13 cellular contexts compared by ENCODE assay signal in genomic region chr17:4584835-4585187, GRCh38. TPM values are rescaled to one million over a fixed set of nuclear protein-coding genes. Genes with fewer than 3 reads are reported as not detected.
DNase-seq lines count a peak whose midpoint lies in the region; ATAC-seq and TF ChIP-seq lines count a peak whose summit lies in the region.
"Had no signal": no experiment of that assay in that cellular context is flagged by ENCODE, and none has a peak within 500 bp of the region (broad histone marks: within the 10 kb centered on the region; RNA-seq: fewer than 3 reads in every experiment).

No MANE protein-coding gene starts in this region.

- no peaks in the 10 kb centered on the region for H3K79me1 ChIP-seq in mesendoderm (ENCODE audit: low read length)

- DNase-seq in activated CD8-positive, alpha-beta T cell treated with anti-CD3 and anti-CD28 coated beads for 36 hours: no peak
- DNase-seq in activated CD8-positive, alpha-beta T cell treated with anti-CD3 and anti-CD28 coated beads, Interleukin-2, amount 10 ng/mL, durations not matched to agents 7 days and 5 days: no peak
- DNase-seq in colonic mucosa (no peak), mesendoderm (no peak), NCI-H1092 (lab: John Stamatoyannopoulos, UW) (no peak), cerebellar nuclear complex (lab: John Stamatoyannopoulos, UW) (no peak)
- DNase-seq: activated CD4-positive, alpha-beta memory T cell treated with anti-CD3 and anti-CD28 coated beads, Interleukin-2, amount 10 ng/mL, durations not matched to agents 7 days and 5 days; foreskin fibroblast; SHP77 treated with DMSO at 0.1 percent for 48 hours had no signal

- H3K4me1 ChIP-seq in colonic mucosa (peaks cover 3% of the 10 kb centered on the region), mesendoderm (ENCODE audit: control insufficient read depth, low read depth, low read length) (no peaks in the 10 kb centered on the region), subcutaneous abdominal adipose tissue (ENCODE audit: control insufficient read depth in 5 of 5, insufficient read depth in 5 of 5, low read length in 5 of 5) (peaks cover 0 to 16% (median 9%) of the 10 kb centered on the region in 5 donors)

- peaks cover 6% of the 10 kb centered on the region for H3K4me1 Mint-ChIP-seq in activated CD8-positive, alpha-beta T cell treated with anti-CD3 and anti-CD28 coated beads for 36 hours (ENCODE audit: low read depth)
- peaks cover 3% of the 10 kb centered on the region for H3K4me1 Mint-ChIP-seq in activated CD8-positive, alpha-beta T cell treated with anti-CD3 and anti-CD28 coated beads, Interleukin-2, amount 10 ng/mL, durations not matched to agents 7 days and 5 days (ENCODE audit: low read depth)

- no peak for ATAC-seq in activated CD8-positive, alpha-beta T cell treated with anti-CD3 and anti-CD28 coated beads for 36 hours
- no peak for ATAC-seq in activated CD8-positive, alpha-beta T cell treated with anti-CD3 and anti-CD28 coated beads, Interleukin-2, amount 10 ng/mL, durations not matched to agents 7 days and 5 days
- no peak for ATAC-seq in GM21390 (IDR thresholded peaks at IDR 0.05; ENCODE audit: unreplicated experiment)

- H3K27me3 Mint-ChIP-seq in activated CD8-positive, alpha-beta T cell treated with anti-CD3 and anti-CD28 coated beads for 36 hours: peaks cover 36% of the 10 kb centered on the region
- H3K27me3 Mint-ChIP-seq in activated CD8-positive, alpha-beta T cell treated with anti-CD3 and anti-CD28 coated beads, Interleukin-2, amount 10 ng/mL, durations not matched to agents 7 days and 5 days (ENCODE audit: low read depth): peaks cover 47% of the 10 kb centered on the region

- H4K5ac ChIP-seq in mesendoderm (ENCODE audit: low read length): no peak overlapping the region

- no peak overlapping the region for H2AK5ac ChIP-seq in mesendoderm (ENCODE audit: low read length)

- H3K9ac ChIP-seq in colonic mucosa (ENCODE audit: low read depth in 2 of 2, low read length in 2 of 2): peak overlapping the region in 1 of 2 donors; percentile 24
- no peak overlapping the region for H3K9ac ChIP-seq in mesendoderm (ENCODE audit: low read length)
- no peak overlapping the region for H3K9ac ChIP-seq in subcutaneous abdominal adipose tissue (ENCODE audit: low read length in 5 of 5)

- peak overlapping the region; percentile 51 for H3K4me2 ChIP-seq in mesendoderm (ENCODE audit: low read length)

- intact Hi-C loops in activated CD8-positive, alpha-beta T cell treated with anti-CD3 and anti-CD28 coated beads for 36 hours (cut with micrococcal nuclease): no loop called here
- intact Hi-C loops in colonic mucosa (cut with DNase I): no loop called here

- no peaks in the 10 kb centered on the region for H3K79me2 ChIP-seq in mesendoderm (ENCODE audit: control insufficient read depth, insufficient read depth, low read length)

- H3K4me3 Mint-ChIP-seq in activated CD8-positive, alpha-beta T cell treated with anti-CD3 and anti-CD28 coated beads for 36 hours: peak overlapping the region; percentile 40
- no peak overlapping the region for H3K4me3 Mint-ChIP-seq in activated CD8-positive, alpha-beta T cell treated with anti-CD3 and anti-CD28 coated beads, Interleukin-2, amount 10 ng/mL, durations not matched to agents 7 days and 5 days
- H3K4me3 Mint-ChIP-seq: activated CD4-positive, alpha-beta memory T cell treated with anti-CD3 and anti-CD28 coated beads, Interleukin-2, amount 10 ng/mL, durations not matched to agents 7 days and 5 days had no signal

- CTCF ChIA-PET in activated CD8-positive, alpha-beta T cell treated with anti-CD3 and anti-CD28 coated beads for 36 hours (lab: Charles Lee): interaction anchor here (1.7 kb wide), 1 partner anchor 18 kb away, joined by 6 read pairs; no protein-coding TSS in a partner anchor
- CTCF ChIA-PET in activated CD8-positive, alpha-beta T cell treated with anti-CD3 and anti-CD28 coated beads, Interleukin-2, amount 10 ng/mL, durations not matched to agents 7 days and 5 days (lab: Charles Lee): no interaction called here

- H3K36me3 ChIP-seq in colonic mucosa (no peaks in the 10 kb centered on the region), mesendoderm (ENCODE audit: control insufficient read depth, insufficient read depth, low read length) (no peaks in the 10 kb centered on the region), subcutaneous abdominal adipose tissue (ENCODE audit: control insufficient read depth in 5 of 5, insufficient read depth in 5 of 5, low read length in 5 of 5) (no peaks in the 10 kb centered on the region)

- H3K9me3 Mint-ChIP-seq in activated CD8-positive, alpha-beta T cell treated with anti-CD3 and anti-CD28 coated beads for 36 hours: no peaks in the 10 kb centered on the region
- H3K9me3 Mint-ChIP-seq in activated CD8-positive, alpha-beta T cell treated with anti-CD3 and anti-CD28 coated beads, Interleukin-2, amount 10 ng/mL, durations not matched to agents 7 days and 5 days (ENCODE audit: insufficient read depth): no peaks in the 10 kb centered on the region
- H3K9me3 Mint-ChIP-seq: activated CD4-positive, alpha-beta memory T cell treated with anti-CD3 and anti-CD28 coated beads, Interleukin-2, amount 10 ng/mL, durations not matched to agents 7 days and 5 days had no signal

- H3K9me3 ChIP-seq in colonic mucosa: no peaks in the 10 kb centered on the region
- no peaks in the 10 kb centered on the region for H3K9me3 ChIP-seq in subcutaneous abdominal adipose tissue (ENCODE audit: control insufficient read depth in 5 of 5, low read length in 5 of 5)

- H3K27ac ChIP-seq in colonic mucosa (no peak overlapping the region), mesendoderm (ENCODE audit: low read depth, low read length) (no peak overlapping the region), subcutaneous abdominal adipose tissue (ENCODE audit: low read depth, low read length) (no peak overlapping the region)

- no peak overlapping the region for H3K27ac Mint-ChIP-seq in activated CD8-positive, alpha-beta T cell treated with anti-CD3 and anti-CD28 coated beads for 36 hours
- H3K27ac Mint-ChIP-seq in activated CD8-positive, alpha-beta T cell treated with anti-CD3 and anti-CD28 coated beads, Interleukin-2, amount 10 ng/mL, durations not matched to agents 7 days and 5 days: no peak overlapping the region
- H3K27ac Mint-ChIP-seq: activated CD4-positive, alpha-beta memory T cell treated with anti-CD3 and anti-CD28 coated beads, Interleukin-2, amount 10 ng/mL, durations not matched to agents 7 days and 5 days had no signal

- no peak overlapping the region for H3K4ac ChIP-seq in mesendoderm (ENCODE audit: low read depth, low read length)

- H2BK120ac ChIP-seq in mesendoderm (ENCODE audit: low read depth, low read length): no peak overlapping the region

- no peak overlapping the region for H2BK5ac ChIP-seq in mesendoderm (ENCODE audit: low read length)

- TF ChIP-seq CTCF in activated CD8-positive, alpha-beta T cell treated with anti-CD3 and anti-CD28 coated beads for 36 hours (IDR thresholded peaks at IDR 0.05): no peak
- no peak for TF ChIP-seq CTCF in colonic mucosa (IDR thresholded peaks at IDR 0.05)

- no peak overlapping the region for H4K8ac ChIP-seq in mesendoderm (ENCODE audit: low read depth, low read length)

- peak overlapping the region; percentile 42 for H3K4me3 ChIP-seq in colonic mucosa
- no peak overlapping the region for H3K4me3 ChIP-seq in mesendoderm (ENCODE audit: low read length)
- H3K4me3 ChIP-seq in subcutaneous abdominal adipose tissue (ENCODE audit: low read depth in 1 of 5, low read length in 5 of 5): peak overlapping the region in 3 of 5 donors; percentile 40 to 61 (median 55)

- no CpG with 5 or more reads among the region's 45 CpGs for WGBS in mesendoderm (ENCODE audit: extremely low coverage, insufficient coverage, low lambda C conversion rate)

- peak overlapping the region; percentile 42 for H3K56ac ChIP-seq in mesendoderm (ENCODE audit: low read length)

- no peak overlapping the region for H3K18ac ChIP-seq in mesendoderm (ENCODE audit: low read length)

- H3K27me3 ChIP-seq in colonic mucosa: peaks cover 37% of the 10 kb centered on the region
- H3K27me3 ChIP-seq in mesendoderm (ENCODE audit: insufficient read depth, low read length, poor library complexity): peaks cover 15% of the 10 kb centered on the region
- peaks cover 20 to 56% (median 49%) of the 10 kb centered on the region in 5 donors for H3K27me3 ChIP-seq in subcutaneous abdominal adipose tissue (ENCODE audit: control insufficient read depth in 5 of 5, insufficient read depth in 4 of 5, low read length in 5 of 5)

- no peaks in the 10 kb centered on the region for H3K36me3 Mint-ChIP-seq in activated CD8-positive, alpha-beta T cell treated with anti-CD3 and anti-CD28 coated beads for 36 hours (ENCODE audit: low read depth)
- H3K36me3 Mint-ChIP-seq in activated CD8-positive, alpha-beta T cell treated with anti-CD3 and anti-CD28 coated beads, Interleukin-2, amount 10 ng/mL, durations not matched to agents 7 days and 5 days (ENCODE audit: low read depth): no peaks in the 10 kb centered on the region

- H2BK15ac ChIP-seq in mesendoderm (replicated peaks; ENCODE audit: low read depth): no peak overlapping the region

- H3K23ac ChIP-seq in mesendoderm (ENCODE audit: low read length): no peak overlapping the region

- POLR2A ChIA-PET in activated CD8-positive, alpha-beta T cell treated with anti-CD3 and anti-CD28 coated beads for 36 hours (lab: Charles Lee): interaction anchor here (0.6 kb wide), 1 partner anchor 15 kb away, joined by 3 read pairs; no protein-coding TSS in a partner anchor
- POLR2A ChIA-PET in activated CD8-positive, alpha-beta T cell treated with anti-CD3 and anti-CD28 coated beads, Interleukin-2, amount 10 ng/mL, durations not matched to agents 7 days and 5 days (lab: Charles Lee): no interaction called here

RNA-seq across cellular contexts. Expression of gene SMTNL2, which starts 0.5 kb away (rescaled TPM):
- not detected for total RNA-seq in activated CD8-positive, alpha-beta T cell treated with anti-CD3 and anti-CD28 coated beads for 36 hours
- not detected for total RNA-seq in activated CD8-positive, alpha-beta T cell treated with anti-CD3 and anti-CD28 coated beads, Interleukin-2, amount 10 ng/mL, durations not matched to agents 7 days and 5 days
- total RNA-seq in colonic mucosa: under 1 TPM in 1 of 2 donors, not detected in 1; 0.27 TPM
- 0.73 TPM for polyA plus RNA-seq in mesendoderm (2013, experiment 1 of 2)
- polyA plus RNA-seq in mesendoderm (2013, experiment 2 of 2): 0.60 TPM
- total RNA-seq: activated CD4-positive, alpha-beta memory T cell treated with anti-CD3 and anti-CD28 coated beads, Interleukin-2, amount 10 ng/mL, durations not matched to agents 7 days and 5 days; HT1080 had no signal

RNA-seq across cellular contexts. Expression of gene GGT6, which starts 24.4 kb away (rescaled TPM):
- not detected for total RNA-seq in activated CD8-positive, alpha-beta T cell treated with anti-CD3 and anti-CD28 coated beads for 36 hours
- total RNA-seq in activated CD8-positive, alpha-beta T cell treated with anti-CD3 and anti-CD28 coated beads, Interleukin-2, amount 10 ng/mL, durations not matched to agents 7 days and 5 days: not detected
- total RNA-seq in colonic mucosa: 100 to 1,000 TPM; 158 to 163 TPM
- 0.06 TPM for polyA plus RNA-seq in mesendoderm (2013, experiment 1 of 2)
- 0.04 TPM for polyA plus RNA-seq in mesendoderm (2013, experiment 2 of 2)
- total RNA-seq: A172; activated CD4-positive, alpha-beta memory T cell treated with anti-CD3 and anti-CD28 coated beads, Interleukin-2, amount 10 ng/mL, durations not matched to agents 7 days and 5 days; HT1080 had no signal

RNA-seq across cellular contexts. Expression of gene MYBBP1A, which starts 29.6 kb away (rescaled TPM):
- total RNA-seq in activated CD8-positive, alpha-beta T cell treated with anti-CD3 and anti-CD28 coated beads for 36 hours: 100 to 1,000 TPM; 104 to 107 TPM
- total RNA-seq in activated CD8-positive, alpha-beta T cell treated with anti-CD3 and anti-CD28 coated beads, Interleukin-2, amount 10 ng/mL, durations not matched to agents 7 days and 5 days: 10 to 100 TPM; 70.7 to 76.7 TPM
- 10 to 100 TPM; 21.4 to 58.7 TPM for total RNA-seq in colonic mucosa
- 74.9 TPM for polyA plus RNA-seq in mesendoderm (2013, experiment 1 of 2)
- 78.6 TPM for polyA plus RNA-seq in mesendoderm (2013, experiment 2 of 2)

RNA-seq across cellular contexts. Expression of gene ALOX15, which starts 56.7 kb away (rescaled TPM):
- not detected for total RNA-seq in activated CD8-positive, alpha-beta T cell treated with anti-CD3 and anti-CD28 coated beads for 36 hours
- total RNA-seq in activated CD8-positive, alpha-beta T cell treated with anti-CD3 and anti-CD28 coated beads, Interleukin-2, amount 10 ng/mL, durations not matched to agents 7 days and 5 days: not detected
- total RNA-seq in colonic mucosa: under 1 TPM in 1 of 2 donors, not detected in 1; 0.13 TPM
- 0.17 TPM for polyA plus RNA-seq in mesendoderm (2013, experiment 1 of 2)
- 0.21 TPM for polyA plus RNA-seq in mesendoderm (2013, experiment 2 of 2)
- total RNA-seq: A172; activated CD4-positive, alpha-beta memory T cell treated with anti-CD3 and anti-CD28 coated beads, Interleukin-2, amount 10 ng/mL, durations not matched to agents 7 days and 5 days; HT1080 had no signal

Comparison
In these comparisons a context has a peak if more than half of its experiments do, and no peak if none do; other contexts are left out.
1. RNA of gene GGT6, which starts 24.4 kb away (total RNA-seq): 158 to 163 TPM in colonic mucosa; not detected in activated CD8-positive, alpha-beta T cell treated with anti-CD3 and anti-CD28 coated beads for 36 hours and not detected in activated CD8-positive, alpha-beta T cell treated with anti-CD3 and anti-CD28 coated beads, Interleukin-2, amount 10 ng/mL, durations not matched to agents 7 days and 5 days; every median in the first group is over 100 times any median in the second.